ENCODE assay signal across 36 cellular contexts in the genomic region with DNA sequence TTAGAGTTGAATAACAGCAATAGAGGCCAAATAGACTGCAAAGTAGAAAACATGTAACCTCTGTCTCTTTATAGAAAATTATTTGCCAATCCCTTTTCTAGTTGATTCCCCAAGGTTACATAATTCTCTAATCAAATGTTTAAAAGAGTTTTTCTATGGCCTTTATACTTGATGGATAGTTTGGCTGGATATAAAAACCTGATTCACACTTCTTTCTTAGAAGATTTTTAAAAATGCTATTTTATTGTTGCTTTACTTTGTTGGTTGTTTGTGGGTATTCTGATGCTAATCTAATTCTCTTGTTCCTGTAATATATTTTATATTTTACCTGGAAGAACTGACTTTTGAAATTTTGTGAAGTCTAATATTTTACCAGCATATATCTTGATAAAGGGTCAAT.
"Had no signal": no experiment of that assay in that cellular context is flagged by ENCODE, and none has a peak within 500 bp of the region (broad histone marks: within the 10 kb centered on the region; RNA-seq: fewer than 3 reads in every experiment).

No MANE protein-coding gene starts in this region.

- H3K27me3 ChIP-seq: MG63 had no signal

- H3K4me3 ChIP-seq: MG63 had no signal

- H3K36me3 ChIP-seq: MG63 had no signal

- H3K9me3 ChIP-seq: MG63 had no signal

- DNase-seq: Kasumi-1, MG63, MM.1S, MV-4-11, NCI-H1048, NCI-H1092, NCI-H1092 treated with DMSO at 0.1 percent for 48 hours, NCI-H1105, NCI-H1105 treated with DMSO at 0.1 percent for 48 hours, NCI-H1417, NCI-H1417 treated with DMSO at 0.1 percent for 48 hours, NCI-H1436, NCI-H1436 treated with DMSO at 0.1 percent for 48 hours, NCI-H146, NCI-H1694, NCI-H1694 treated with DMSO at 0.1 percent for 48 hours, NCI-H187, NCI-H187 treated with DMSO at 0.1 percent for 48 hours, NCI-H1930, NCI-H2029, NCI-H2029 treated with DMSO at 0.1 percent for 48 hours, NCI-H2081, NCI-H2081 treated with DMSO at 0.1 percent for 48 hours, NCI-H2107, NCI-H2171, NCI-H2171 treated with DMSO at 0.1 percent for 48 hours, NCI-H2227 treated with DMSO at 0.1 percent for 48 hours, NCI-H226, NCI-H345, NCI-H446, NCI-H446 treated with DMSO at 0.1 percent for 48 hours, NCI-H510A, NCI-H510A treated with DMSO at 0.1 percent for 48 hours, NCI-H524, NCI-H524 treated with DMSO at 0.1 percent for 48 hours, NCI-H526 had no signal
